6 cellular contexts compared by ENCODE assay signal in the genomic region with DNA sequence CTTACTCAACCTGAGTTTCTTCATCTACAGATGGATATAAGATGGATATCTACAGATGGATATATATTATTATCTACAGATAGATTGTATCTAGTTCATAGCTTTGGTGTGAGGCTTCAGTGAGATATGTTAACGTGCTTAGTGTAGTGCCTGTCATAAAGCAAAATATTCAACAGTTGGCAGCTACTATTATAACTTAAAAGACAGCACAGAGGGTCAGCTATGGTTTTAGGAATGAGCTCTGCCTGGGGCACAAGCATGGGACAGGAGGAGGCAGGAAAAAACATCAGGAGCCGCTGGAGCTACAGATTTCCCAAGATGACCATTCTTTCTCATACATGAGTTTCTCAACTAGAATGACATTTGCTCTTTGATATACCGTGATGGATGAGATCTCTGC. TPM values are rescaled to one million over a fixed set of nuclear protein-coding genes. Genes with fewer than 3 reads are reported as not detected.
DNase-seq lines count a peak whose midpoint lies in the region; ATAC-seq and TF ChIP-seq lines count a peak whose summit lies in the region.

No MANE protein-coding gene starts in this region.

- peaks cover 42 to 53% (median 50%) of the 10 kb centered on the region in 10 experiments for H3K4me1 ChIP-seq in BLaER1 treated with 17β-estradiol and CSF1 and Interleukin-3, amounts not matched to agents 10 nM and 100 nM
- H3K4me1 ChIP-seq in Peyer's patch (peaks cover 0 to 20% (median 8%) of the 10 kb centered on the region in 4 donors), mesenchymal stem cell (ENCODE audit: control insufficient read depth, insufficient read depth, low read depth, low read length) (peaks cover 11% of the 10 kb centered on the region)

- peak overlapping the region; percentile 86 to 100 (median 99) for H3K4me2 ChIP-seq in BLaER1 treated with 17β-estradiol and CSF1 and Interleukin-3, amounts not matched to agents 10 nM and 100 nM
- no peak overlapping the region for H3K4me2 ChIP-seq in mesenchymal stem cell (ENCODE audit: low read length, poor library complexity, severe bottlenecking)

- no peaks in the 10 kb centered on the region for H3K27me3 ChIP-seq in BLaER1 treated with 17β-estradiol and CSF1 and Interleukin-3, amounts not matched to agents 10 nM and 100 nM
- no peaks in the 10 kb centered on the region for H3K27me3 ChIP-seq in Peyer's patch
- H3K27me3 ChIP-seq in mesenchymal stem cell (ENCODE audit: control insufficient read depth in 1 of 2, insufficient read depth in 1 of 2, low read length in 2 of 2): no peaks in the 10 kb centered on the region

- H3K14ac ChIP-seq in mesenchymal stem cell (ENCODE audit: low read length in 2 of 2): no peak overlapping the region

- ATAC-seq in HG02840 (IDR thresholded peaks at IDR 0.05; ENCODE audit: low FRiP score, unreplicated experiment): no peak
- no peak for ATAC-seq in GM21367 (IDR thresholded peaks at IDR 0.05; ENCODE audit: unreplicated experiment)

- H3K36me3 ChIP-seq in BLaER1 treated with 17β-estradiol and CSF1 and Interleukin-3, amounts not matched to agents 10 nM and 100 nM: peaks cover 7 to 25% (median 21%) of the 10 kb centered on the region in 11 experiments
- H3K36me3 ChIP-seq in Peyer's patch: no peaks in the 10 kb centered on the region
- peaks cover 11 to 20% of the 10 kb centered on the region in 2 experiments for H3K36me3 ChIP-seq in mesenchymal stem cell (ENCODE audit: control insufficient read depth in 1 of 2, insufficient read depth in 2 of 2, low read depth in 1 of 2, low read length in 2 of 2)

- peak overlapping the region; percentile 74 to 98 (median 90) for H3K27ac ChIP-seq in BLaER1 treated with 17β-estradiol and CSF1 and Interleukin-3, amounts not matched to agents 10 nM and 100 nM
- H3K27ac ChIP-seq in Peyer's patch: peak overlapping the region in 3 of 4 donors; percentile 83 to 91 (median 90)
- no peak overlapping the region for H3K27ac ChIP-seq in mesenchymal stem cell (ENCODE audit: low read length, poor library complexity, severe bottlenecking)

- H3K18ac ChIP-seq in mesenchymal stem cell (ENCODE audit: low read depth in 1 of 2, low read length in 2 of 2): no peak overlapping the region

- no peak overlapping the region for H2AFZ ChIP-seq in mesenchymal stem cell (ENCODE audit: low read depth, low read length)

- H4K91ac ChIP-seq in mesenchymal stem cell (ENCODE audit: low read length): no peak overlapping the region

- no peak overlapping the region for H2BK12ac ChIP-seq in mesenchymal stem cell (ENCODE audit: low read length in 2 of 2)

- peaks cover 0 to 7% (median 0%) of the 10 kb centered on the region in 11 experiments; a peak in 4 of 22 replicates for H4K20me1 ChIP-seq in BLaER1 treated with 17β-estradiol and CSF1 and Interleukin-3, amounts not matched to agents 10 nM and 100 nM

- WGBS in mesenchymal stem cell: 88% methylated on average over 2 of the region's 3 CpGs

- peaks cover 15% of the 10 kb centered on the region for H3K79me1 ChIP-seq in mesenchymal stem cell (replicated peaks; ENCODE audit: low read length, poor library complexity, severe bottlenecking)

- no peak overlapping the region for H3K4ac ChIP-seq in mesenchymal stem cell (ENCODE audit: low read depth in 1 of 2, low read length in 2 of 2)

- peaks cover 0 to 10% (median 0%) of the 10 kb centered on the region in 11 experiments; a peak in 3 of 22 replicates for H3K9me3 ChIP-seq in BLaER1 treated with 17β-estradiol and CSF1 and Interleukin-3, amounts not matched to agents 10 nM and 100 nM (replicated peaks in 1 of 11)
- H3K9me3 ChIP-seq in Peyer's patch: no peaks in the 10 kb centered on the region
- H3K9me3 ChIP-seq in mesenchymal stem cell (ENCODE audit: control insufficient read depth, low read length): no peaks in the 10 kb centered on the region

- H3K23ac ChIP-seq in mesenchymal stem cell (ENCODE audit: low read length in 2 of 2): no peak overlapping the region

- TF ChIP-seq POLR2A in Peyer's patch (IDR thresholded peaks at IDR 0.05): no peak

- H2AK5ac ChIP-seq in mesenchymal stem cell (ENCODE audit: low read length, severe bottlenecking): no peak overlapping the region

- no peak for TF ChIP-seq CTCF in Peyer's patch (IDR thresholded peaks at IDR 0.05)

- H2BK5ac ChIP-seq in mesenchymal stem cell (ENCODE audit: low read depth, low read length, poor library complexity, severe bottlenecking): no peak overlapping the region

- peak overlapping the region; percentile 67 to 99 (median 90) for H3K4me3 ChIP-seq in BLaER1 treated with 17β-estradiol and CSF1 and Interleukin-3, amounts not matched to agents 10 nM and 100 nM
- H3K4me3 ChIP-seq in Peyer's patch: peak overlapping the region in 1 of 4 donors; percentile 90
- peak overlapping the region in 1 of 2 experiments; percentile 82 for H3K4me3 ChIP-seq in mesenchymal stem cell (ENCODE audit: insufficient read depth in 1 of 2, low read depth in 1 of 2, low read length in 2 of 2)

- peak overlapping the region; percentile 78 to 92 (median 86) for H3K9ac ChIP-seq in BLaER1 treated with 17β-estradiol and CSF1 and Interleukin-3, amounts not matched to agents 10 nM and 100 nM
- H3K9ac ChIP-seq in mesenchymal stem cell (ENCODE audit: low read length): peak overlapping the region; percentile 82

- no peak overlapping the region for H2BK120ac ChIP-seq in mesenchymal stem cell (ENCODE audit: low read depth, low read length)

- DNase-seq in Peyer's patch (no peak), mesenchymal stem cell (no peak)
- no peak for DNase-seq in stimulated activated naive CD4-positive, alpha-beta T cell treated with Interleukin-2 at 50 U/mL for 16 hours (lab: John Stamatoyannopoulos, UW)

- H4K8ac ChIP-seq in mesenchymal stem cell (ENCODE audit: low read length): no peak overlapping the region

- H2BK15ac ChIP-seq in mesenchymal stem cell (ENCODE audit: low read depth, poor library complexity, severe bottlenecking): no peak overlapping the region

RNA-seq across cellular contexts. Expression of gene CYB5R1, which starts 1.3 kb away (rescaled TPM):
- 10 to 100 TPM; 11.6 to 20.8 (median 18.1) TPM for total RNA-seq in Peyer's patch
- 51.5 TPM for polyA plus RNA-seq in mesenchymal stem cell (2013, experiment 1 of 2)
- polyA plus RNA-seq in mesenchymal stem cell (2013, experiment 2 of 2): 51.8 TPM

RNA-seq across cellular contexts. Expression of gene ADIPOR1, which starts 10.2 kb away (rescaled TPM):
- total RNA-seq in Peyer's patch: 10 to 100 TPM; 33.8 to 80.8 (median 66.9) TPM
- polyA plus RNA-seq in mesenchymal stem cell (2013, experiment 1 of 2): 84.7 TPM
- 85.2 TPM for polyA plus RNA-seq in mesenchymal stem cell (2013, experiment 2 of 2)

RNA-seq across cellular contexts. Expression of gene TMEM183A, which starts 38.8 kb away (rescaled TPM):
- total RNA-seq in Peyer's patch: 10 to 100 TPM; 65.4 to 91.6 (median 80.4) TPM
- 42.3 TPM for polyA plus RNA-seq in mesenchymal stem cell (2013, experiment 1 of 2)
- polyA plus RNA-seq in mesenchymal stem cell (2013, experiment 2 of 2): 43.2 TPM

RNA-seq across cellular contexts. Expression of gene KLHL12, which starts 41.3 kb away (rescaled TPM):
- total RNA-seq in Peyer's patch: 10 to 100 TPM; 15.9 to 22.9 (median 18.4) TPM
- polyA plus RNA-seq in mesenchymal stem cell (2013, experiment 1 of 2): 11.6 TPM
- polyA plus RNA-seq in mesenchymal stem cell (2013, experiment 2 of 2): 10.8 TPM

RNA-seq across cellular contexts. Expression of gene PPFIA4, which starts 57.9 kb away (rescaled TPM):
- 1 to 10 TPM in 2 of 4 donors, under 1 TPM in 1, not detected in 1; 0.54 to 1.8 (median 1.7) TPM for total RNA-seq in Peyer's patch
- 0.66 TPM for polyA plus RNA-seq in mesenchymal stem cell (2013, experiment 1 of 2)
- 1.1 TPM for polyA plus RNA-seq in mesenchymal stem cell (2013, experiment 2 of 2)
